In genomic region chr16:22668318-22668717, GRCh38 we compare ENCODE assay signal across 30 cellular contexts.
"Had no signal": no experiment of that assay in that cellular context is flagged by ENCODE, and none has a peak within 500 bp of the region (broad histone marks: within the 10 kb centered on the region; RNA-seq: fewer than 3 reads in every experiment).

No MANE protein-coding gene starts in this region.

- H3K4me1 Mint-ChIP-seq: activated CD4-positive, alpha-beta memory T cell treated with anti-CD3 and anti-CD28 coated beads, Interleukin-2, amount 10 ng/mL, durations not matched to agents 7 days and 5 days; activated CD4-positive, alpha-beta T cell treated with anti-CD3 and anti-CD28 coated beads for 36 hours; activated CD4-positive, alpha-beta T cell treated with anti-CD3 and anti-CD28 coated beads, Interleukin-2, amount 10 ng/mL, durations not matched to agents 7 days and 5 days; activated naive CD4-positive, alpha-beta T cell treated with anti-CD3 and anti-CD28 coated beads, Interleukin-2, amount 10 ng/mL, durations not matched to agents 7 days and 5 days; activated naive CD8-positive, alpha-beta T cell treated with anti-CD3 and anti-CD28 coated beads, Interleukin-2, amount 10 ng/mL, durations not matched to agents 7 days and 5 days; brain had no signal

- H3K4me3 ChIP-seq: ascending aorta, breast epithelium, cardiac muscle cell, colonic mucosa, dorsolateral prefrontal cortex, esophagus muscularis mucosa, gastrocnemius medialis, heart left ventricle had no signal

- H3K27ac ChIP-seq: ascending aorta, breast epithelium, cardiac muscle cell, colonic mucosa, dorsolateral prefrontal cortex, esophagus muscularis mucosa, foreskin keratinocyte, gastrocnemius medialis, heart left ventricle had no signal

- H3K9me3 ChIP-seq: ascending aorta, breast epithelium, colonic mucosa, esophagus muscularis mucosa, gastrocnemius medialis, heart left ventricle had no signal

- H3K36me3 Mint-ChIP-seq: activated naive CD4-positive, alpha-beta T cell treated with anti-CD3 and anti-CD28 coated beads, Interleukin-2, amount 10 ng/mL, durations not matched to agents 7 days and 5 days; activated naive CD4-positive, alpha-beta T cell treated with anti-CD3 and anti-CD28 coated beads, Interleukin-2, amount 50 U/mL, for 72 hours; activated naive CD8-positive, alpha-beta T cell treated with anti-CD3 and anti-CD28 coated beads, Interleukin-2, amount 10 ng/mL, durations not matched to agents 7 days and 5 days; brain had no signal

- H3K4me1 ChIP-seq: breast epithelium, colonic mucosa, foreskin keratinocyte had no signal

- H3K27me3 ChIP-seq: ascending aorta, breast epithelium, colonic mucosa had no signal

- H3K36me3 ChIP-seq: ascending aorta, breast epithelium, cardiac muscle cell, colonic mucosa, esophagus muscularis mucosa, gastrocnemius medialis, heart left ventricle had no signal

- ATAC-seq: activated CD4-positive, alpha-beta T cell treated with anti-CD3 and anti-CD28 coated beads for 36 hours; activated naive CD4-positive, alpha-beta T cell treated with anti-CD3 and anti-CD28 coated beads, Interleukin-2, amount 50 U/mL, for 72 hours; activated T-cell treated with anti-CD3 and anti-CD28 coated beads, Interleukin-2, amount 50 U/mL, for 72 hours; foreskin keratinocyte; gastrocnemius medialis; heart left ventricle had no signal

- H3K27me3 Mint-ChIP-seq: activated CD4-positive, alpha-beta memory T cell treated with anti-CD3 and anti-CD28 coated beads, Interleukin-2, amount 10 ng/mL, durations not matched to agents 7 days and 5 days; activated CD4-positive, alpha-beta T cell treated with anti-CD3 and anti-CD28 coated beads for 36 hours; activated CD4-positive, alpha-beta T cell treated with anti-CD3 and anti-CD28 coated beads, Interleukin-2, amount 10 ng/mL, durations not matched to agents 7 days and 5 days; activated naive CD4-positive, alpha-beta T cell treated with anti-CD3 and anti-CD28 coated beads, Interleukin-2, amount 10 ng/mL, durations not matched to agents 7 days and 5 days; activated naive CD8-positive, alpha-beta T cell treated with anti-CD3 and anti-CD28 coated beads, Interleukin-2, amount 10 ng/mL, durations not matched to agents 7 days and 5 days; brain; dendritic cell treated with granulocyte-macrophage colony-stimulating factor and Interleukin-4, amounts not matched to agents 40 ng/mL and 50 ng/mL, for 4 days had no signal

- H3K4me3 Mint-ChIP-seq: activated CD4-positive, alpha-beta memory T cell treated with anti-CD3 and anti-CD28 coated beads, Interleukin-2, amount 10 ng/mL, durations not matched to agents 7 days and 5 days; activated CD4-positive, alpha-beta T cell treated with anti-CD3 and anti-CD28 coated beads for 36 hours; activated CD4-positive, alpha-beta T cell treated with anti-CD3 and anti-CD28 coated beads, Interleukin-2, amount 10 ng/mL, durations not matched to agents 7 days and 5 days; activated naive CD4-positive, alpha-beta T cell treated with anti-CD3 and anti-CD28 coated beads, Interleukin-2, amount 10 ng/mL, durations not matched to agents 7 days and 5 days; activated naive CD8-positive, alpha-beta T cell treated with anti-CD3 and anti-CD28 coated beads, Interleukin-2, amount 10 ng/mL, durations not matched to agents 7 days and 5 days; activated T-cell treated with anti-CD3 and anti-CD28 coated beads, Interleukin-2, amount 50 U/mL, for 72 hours; brain; dendritic cell treated with granulocyte-macrophage colony-stimulating factor and Interleukin-4, amounts not matched to agents 40 ng/mL and 50 ng/mL, for 4 days had no signal

- DNase-seq: activated CD4-positive, alpha-beta memory T cell treated with anti-CD3 and anti-CD28 coated beads, Interleukin-2, amount 10 ng/mL, durations not matched to agents 7 days and 5 days; activated CD4-positive, alpha-beta T cell treated with anti-CD3 and anti-CD28 coated beads for 36 hours; activated CD4-positive, alpha-beta T cell treated with anti-CD3 and anti-CD28 coated beads, Interleukin-2, amount 10 ng/mL, durations not matched to agents 7 days and 5 days; activated CD4-positive, alpha-beta T cell treated with anti-CD3 and anti-CD28 coated beads, Interleukin-2, amount 50 U/mL, for 4 hours; activated CD4-positive, CD25-positive, alpha-beta regulatory T cell; activated CD4-positive, CD25-positive, alpha-beta regulatory T cell treated with anti-CD3 and anti-CD28 coated beads, Interleukin-2, amount 50 U/mL, for 72 hours; activated gamma-delta T cell; activated naive CD4-positive, alpha-beta T cell; activated naive CD4-positive, alpha-beta T cell treated with anti-CD3 and anti-CD28 coated beads, Interleukin-2, amount 10 ng/mL, durations not matched to agents 7 days and 5 days; activated naive CD8-positive, alpha-beta T cell treated with anti-CD3 and anti-CD28 coated beads, Interleukin-2, amount 10 ng/mL, durations not matched to agents 7 days and 5 days; activated T-cell treated with anti-CD3 and anti-CD28 coated beads, Interleukin-2, amount 50 U/mL, for 1 hour; activated T-cell treated with anti-CD3 and anti-CD28 coated beads, Interleukin-2, amount 50 U/mL, for 72 hours; central memory CD4-positive, alpha-beta T cell; cerebellar nuclear complex; colonic mucosa; dorsolateral prefrontal cortex; effector memory CD4-positive, alpha-beta T cell; erythroblast; foreskin keratinocyte; gastrocnemius medialis; glutamatergic neuron; T-helper 2 cell had no signal

- H3K9me3 Mint-ChIP-seq: activated CD4-positive, alpha-beta memory T cell treated with anti-CD3 and anti-CD28 coated beads, Interleukin-2, amount 10 ng/mL, durations not matched to agents 7 days and 5 days; activated CD4-positive, alpha-beta T cell treated with anti-CD3 and anti-CD28 coated beads, Interleukin-2, amount 10 ng/mL, durations not matched to agents 7 days and 5 days; activated naive CD4-positive, alpha-beta T cell treated with anti-CD3 and anti-CD28 coated beads, Interleukin-2, amount 10 ng/mL, durations not matched to agents 7 days and 5 days; activated naive CD4-positive, alpha-beta T cell treated with anti-CD3 and anti-CD28 coated beads, Interleukin-2, amount 50 U/mL, for 72 hours; activated naive CD8-positive, alpha-beta T cell treated with anti-CD3 and anti-CD28 coated beads, Interleukin-2, amount 10 ng/mL, durations not matched to agents 7 days and 5 days; activated T-cell treated with anti-CD3 and anti-CD28 coated beads, Interleukin-2, amount 50 U/mL, for 72 hours; brain; dendritic cell treated with granulocyte-macrophage colony-stimulating factor and Interleukin-4, amounts not matched to agents 40 ng/mL and 50 ng/mL, for 4 days had no signal

- H3K27ac Mint-ChIP-seq: activated CD4-positive, alpha-beta memory T cell treated with anti-CD3 and anti-CD28 coated beads, Interleukin-2, amount 10 ng/mL, durations not matched to agents 7 days and 5 days; activated CD4-positive, alpha-beta T cell treated with anti-CD3 and anti-CD28 coated beads for 36 hours; activated CD4-positive, alpha-beta T cell treated with anti-CD3 and anti-CD28 coated beads, Interleukin-2, amount 10 ng/mL, durations not matched to agents 7 days and 5 days; activated naive CD4-positive, alpha-beta T cell treated with anti-CD3 and anti-CD28 coated beads, Interleukin-2, amount 10 ng/mL, durations not matched to agents 7 days and 5 days; activated naive CD4-positive, alpha-beta T cell treated with anti-CD3 and anti-CD28 coated beads, Interleukin-2, amount 50 U/mL, for 72 hours; activated naive CD8-positive, alpha-beta T cell treated with anti-CD3 and anti-CD28 coated beads, Interleukin-2, amount 10 ng/mL, durations not matched to agents 7 days and 5 days; activated T-cell treated with anti-CD3 and anti-CD28 coated beads, Interleukin-2, amount 50 U/mL, for 72 hours; brain; dendritic cell treated with granulocyte-macrophage colony-stimulating factor and Interleukin-4, amounts not matched to agents 40 ng/mL and 50 ng/mL, for 4 days had no signal
